17 cellular contexts compared by ENCODE assay signal in genomic region chr19:52231154-52231565, GRCh38. TPM values are rescaled to one million over a fixed set of nuclear protein-coding genes. Genes with fewer than 3 reads are reported as not detected.
DNase-seq lines count a peak whose midpoint lies in the region; ATAC-seq, FAIRE-seq and TF ChIP-seq lines count a peak whose summit lies in the region.
"Had no signal": no experiment of that assay in that cellular context is flagged by ENCODE, and none has a peak within 500 bp of the region (broad histone marks: within the 10 kb centered on the region; RNA-seq: fewer than 3 reads in every experiment).

No MANE protein-coding gene starts in this region.

- DNase-seq in CD4-positive, alpha-beta T cell: no peak
- DNase-seq in GM23338 (ENCODE audit: low spot score) (no peak), GM12878 (ENCODE audit: low read depth, low spot score) (no peak), mesendoderm (peak; percentile 71), activated gamma-delta T cell (lab: John Stamatoyannopoulos, UW) (no peak), DMS79 (lab: John Stamatoyannopoulos, UW) (no peak)
- DNase-seq: GF-D8; kidney; NCI-H446 treated with DMSO at 0.1 percent for 48 hours; OCI-M1; stimulated activated CD4-positive, alpha-beta T cell treated with anti-CD3 and anti-CD28 coated beads, Interleukin-1b, Interleukin-23, amount 100 ng/mL, for 48 hours; SW 1271; upper lobe of left lung had no signal

- H3K9me3 ChIP-seq in CD4-positive, alpha-beta T cell (ENCODE audit: control insufficient read depth, low read length): no peaks in the 10 kb centered on the region
- H3K9me3 ChIP-seq in GM12878 (replicated peaks; ENCODE audit: control insufficient read depth, insufficient read depth, low read length): no peaks in the 10 kb centered on the region
- H3K9me3 ChIP-seq: BLaER1, upper lobe of left lung had no signal

- no peak overlapping the region for H3K18ac ChIP-seq in mesendoderm (ENCODE audit: low read length)

- H2BK120ac ChIP-seq in mesendoderm (ENCODE audit: low read depth, low read length): no peak overlapping the region

- H3K36me3 ChIP-seq in GM23338 (ENCODE audit: insufficient read depth) (peaks cover 13% of the 10 kb centered on the region), GM12878 (ENCODE audit: control insufficient read depth in 2 of 2, insufficient read depth in 2 of 2, low read length in 1 of 2) (peaks cover 7 to 24% of the 10 kb centered on the region in 2 experiments), mesendoderm (ENCODE audit: control insufficient read depth, insufficient read depth, low read length) (peaks cover 6% of the 10 kb centered on the region)

- H3K9ac ChIP-seq in GM12878 (ENCODE audit: control insufficient read depth, insufficient read depth, low read length) (no peak overlapping the region), mesendoderm (ENCODE audit: low read length) (no peak overlapping the region)
- H3K9ac ChIP-seq: BLaER1 had no signal

- CTCF ChIA-PET in CD4-positive, alpha-beta T cell (lab: Charles Lee): no interaction called here
- CTCF ChIA-PET in GM12878 (lab: Yijun Ruan, JAX): no interaction called here

- no peak for TF ChIP-seq CTCF in CD4-positive, alpha-beta T cell (IDR thresholded peaks at IDR 0.05)
- TF ChIP-seq CTCF in GM23338 (conservative IDR thresholded peaks at IDR 0.05; ENCODE audit: low read depth in 2 of 2) (no peak), GM12878 (IDR thresholded peaks at IDR 0.05 in 2 of 3, conservative IDR thresholded peaks at IDR 0.05 in 1 of 3; ENCODE audit: control insufficient read depth in 2 of 3, extremely low read depth in 1 of 3, insufficient read depth in 1 of 3, low read depth in 3 of 3, low read length in 3 of 3) (no peak)

- H3K27me3 Mint-ChIP-seq in CD4-positive, alpha-beta T cell: no peaks in the 10 kb centered on the region
- peaks cover 9% of the 10 kb centered on the region for H3K27me3 Mint-ChIP-seq in GM23338 (ENCODE audit: insufficient read depth, low read depth, poor library complexity)

- H2AK5ac ChIP-seq in mesendoderm (ENCODE audit: low read length): no peak overlapping the region

- in situ Hi-C loops in GM12878 (cut with MboI): loop anchor here (5.0 kb wide), 1 partner anchor 89 kb away; no protein-coding TSS in a partner anchor

- no peaks in the 10 kb centered on the region for H3K79me1 ChIP-seq in mesendoderm (ENCODE audit: low read length)

- no peak for TF ChIP-seq EP300 in GM12878 (IDR thresholded peaks at IDR 0.05; ENCODE audit: borderline replicate concordance in 1 of 2, control insufficient read depth in 1 of 2, low read depth in 2 of 2, low read length in 2 of 2)

- FAIRE-seq in GM12878 (lab: Jason Lieb, UNC): no peak
- FAIRE-seq: K562, kidney had no signal

- BruUV-seq in GM12878 (replicated peaks; lab: Mats Ljungman, UMichigan): no TSS peak

- H3K4me1 ChIP-seq in GM23338 (ENCODE audit: insufficient read depth): no peaks in the 10 kb centered on the region
- H3K4me1 ChIP-seq in GM12878 (ENCODE audit: control insufficient read depth, insufficient read depth, low read length): no peaks in the 10 kb centered on the region
- H3K4me1 ChIP-seq in mesendoderm (ENCODE audit: control insufficient read depth, low read depth, low read length): no peaks in the 10 kb centered on the region
- H3K4me1 ChIP-seq: BLaER1, upper lobe of left lung had no signal

- no peaks in the 10 kb centered on the region for H3K4me1 Mint-ChIP-seq in CD4-positive, alpha-beta T cell (ENCODE audit: low read depth)
- H3K4me1 Mint-ChIP-seq in GM23338: no peaks in the 10 kb centered on the region

- H3K27me3 ChIP-seq in CD4-positive, alpha-beta T cell (ENCODE audit: control insufficient read depth, insufficient read depth, low read length): no peaks in the 10 kb centered on the region
- H3K27me3 ChIP-seq in GM23338 (ENCODE audit: insufficient read depth): no peaks in the 10 kb centered on the region
- no peaks in the 10 kb centered on the region for H3K27me3 ChIP-seq in GM12878 (replicated peaks in 1 of 2; ENCODE audit: control insufficient read depth in 2 of 2, insufficient read depth in 2 of 2, low read length in 1 of 2)
- H3K27me3 ChIP-seq in mesendoderm (ENCODE audit: insufficient read depth, low read length, poor library complexity): no peaks in the 10 kb centered on the region
- H3K27me3 ChIP-seq: BLaER1, upper lobe of left lung had no signal

- ATAC-seq in CD4-positive, alpha-beta T cell (ENCODE audit: poor library complexity): no peak
- ATAC-seq in GM23338 (no peak), GM12878 (no peak; the same call in 2 of the 3 replicates), HG03521 (IDR thresholded peaks at IDR 0.05; ENCODE audit: unreplicated experiment) (no peak), GM21360 (IDR thresholded peaks at IDR 0.05; ENCODE audit: unreplicated experiment) (no peak)
- ATAC-seq: K562 had no signal

- SMC1A ChIA-PET in GM12878 (lab: Charles Lee; ENCODE audit: uncharacterized antibody, unreplicated experiment): interaction anchor here (1.8 to 2.4 kb wide), 2 partner anchors 42 to 60 kb away, joined by 4 to 5 read pairs; partner anchors contain the start of genes PPP2R1A and ZNF836

- no peaks in the 10 kb centered on the region for H3F3A ChIP-seq in GM23338 (replicated peaks; ENCODE audit: low read depth)

- RAD21 ChIA-PET in GM12878 (lab: Charles Lee; ENCODE audit: unreplicated experiment): interaction anchor here (1.0 kb wide), 1 partner anchor 574 kb away, joined by 3 read pairs; no protein-coding TSS in a partner anchor

- H3K27ac ChIP-seq in CD4-positive, alpha-beta T cell (ENCODE audit: low read depth, low read length): no peak overlapping the region
- no peak overlapping the region for H3K27ac ChIP-seq in GM23338 (ENCODE audit: low read depth)
- H3K27ac ChIP-seq in GM12878 (ENCODE audit: control insufficient read depth, insufficient read depth): no peak overlapping the region
- no peak overlapping the region for H3K27ac ChIP-seq in mesendoderm (ENCODE audit: low read depth, low read length)
- H3K27ac ChIP-seq: BLaER1, upper lobe of left lung had no signal

- H4K20me1 ChIP-seq in GM23338 (replicated peaks; ENCODE audit: insufficient read depth): no peaks in the 10 kb centered on the region
- H4K20me1 ChIP-seq in GM12878 (ENCODE audit: control insufficient read depth, insufficient read depth): no peaks in the 10 kb centered on the region

- H2AFZ ChIP-seq in GM23338: no peak overlapping the region
- H2AFZ ChIP-seq in GM12878 (ENCODE audit: control insufficient read depth, low read depth, low read length): no peak overlapping the region

- no peak overlapping the region for H3K23ac ChIP-seq in mesendoderm (ENCODE audit: low read length)

- H2BK15ac ChIP-seq in mesendoderm (replicated peaks; ENCODE audit: low read depth): no peak overlapping the region

- H3K79me2 ChIP-seq in GM23338 (replicated peaks; ENCODE audit: insufficient read depth) (no peaks in the 10 kb centered on the region), GM12878 (ENCODE audit: control insufficient read depth, insufficient read depth, low read length) (no peaks in the 10 kb centered on the region), mesendoderm (ENCODE audit: control insufficient read depth, insufficient read depth, low read length) (no peaks in the 10 kb centered on the region)

- H4K8ac ChIP-seq in mesendoderm (ENCODE audit: low read depth, low read length): no peak overlapping the region

- TF ChIP-seq RAD21 in GM12878 (IDR thresholded peaks at IDR 0.05; ENCODE audit: insufficient read depth, low read depth, low read length): no peak

- no peak overlapping the region for H2BK5ac ChIP-seq in mesendoderm (ENCODE audit: low read length)

- TF ChIP-seq POLR2A in GM12878 (IDR thresholded peaks at IDR 0.05; ENCODE audit: low read depth, low read length): 0 out of 2 replicates have a peak, but pooled peaks have one; percentile 30

- H3K27ac Mint-ChIP-seq in CD4-positive, alpha-beta T cell: peak overlapping the region; percentile 45
- H3K27ac Mint-ChIP-seq in GM23338: peak overlapping the region; percentile 24; the same call in 1 of the 2 replicates

- H3K9me2 ChIP-seq in GM23338 (ENCODE audit: insufficient read depth): no peaks in the 10 kb centered on the region

- POLR2A ChIA-PET in CD4-positive, alpha-beta T cell (lab: Charles Lee): interaction anchor here (1.5 kb wide), 1 partner anchor 42 kb away, joined by 4 read pairs; the partner anchor contains the start of gene PPP2R1A
- POLR2A ChIA-PET in GM12878 (lab: Charles Lee): no interaction called here

- H3K4me3 ChIP-seq in GM23338: no peak overlapping the region
- H3K4me3 ChIP-seq in GM12878: no peak overlapping the region
- H3K4me3 ChIP-seq in mesendoderm (ENCODE audit: low read length): no peak overlapping the region
- H3K4me3 ChIP-seq: BLaER1, K562, upper lobe of left lung had no signal

- no peak overlapping the region for H3K4me3 Mint-ChIP-seq in CD4-positive, alpha-beta T cell
- H3K4me3 Mint-ChIP-seq in GM23338: no peak overlapping the region

- intact Hi-C loops in CD4-positive, alpha-beta T cell (cut with DNase I, micrococcal nuclease): no loop called here
- intact Hi-C loops in GM12878 (cut with micrococcal nuclease; ENCODE audit: unreplicated experiment): no loop called here

- no peak overlapping the region for H3K4ac ChIP-seq in mesendoderm (ENCODE audit: low read depth, low read length)

- H3K56ac ChIP-seq in mesendoderm (ENCODE audit: low read length): no peak overlapping the region

- H3K4me2 ChIP-seq in GM23338 (no peak overlapping the region), GM12878 (ENCODE audit: control insufficient read depth, insufficient read depth) (no peak overlapping the region), mesendoderm (ENCODE audit: low read length) (no peak overlapping the region)
- H3K4me2 ChIP-seq: BLaER1 had no signal

- peaks cover 27% of the 10 kb centered on the region for H3K36me3 Mint-ChIP-seq in CD4-positive, alpha-beta T cell (ENCODE audit: low read depth)
- H3K36me3 Mint-ChIP-seq in GM23338 (ENCODE audit: low read depth): peaks cover 33% of the 10 kb centered on the region

- no peaks in the 10 kb centered on the region for H3K9me3 Mint-ChIP-seq in CD4-positive, alpha-beta T cell
- no peaks in the 10 kb centered on the region for H3K9me3 Mint-ChIP-seq in GM23338

- H4K5ac ChIP-seq in mesendoderm (ENCODE audit: low read length): no peak overlapping the region

- 91% methylated on average over 1 of the region's 1 CpG for WGBS in GM12878 (ENCODE audit: insufficient coverage, insufficient replicate concordance, low lambda C conversion rate, missing lambda C conversion rate)
- no CpG with 5 or more reads among the region's 1 CpG for WGBS in mesendoderm (ENCODE audit: extremely low coverage, insufficient coverage, low lambda C conversion rate)

RNA-seq across cellular contexts. Expression of gene ZNF766, which starts 38.2 kb away (rescaled TPM):
- 10 to 100 TPM; 39.3 to 43.2 TPM for total RNA-seq in CD4-positive, alpha-beta T cell
- total RNA-seq in GM23338 (2014; rRNA removed; shearing (Covaris generic)): 23.5 and 29.3 TPM in 2 replicates
- polyA plus RNA-seq in GM23338 (2016; fragmentation: Nextera tagmentation; extraction: Ambion mirVana): 20.3 and 22.1 TPM in 2 replicates
- total RNA-seq in GM12878 (2013; cell fraction: nucleolus; rRNA removed): 39.6 and 48.9 TPM in 2 replicates
- total RNA-seq in GM12878 (2014; rRNA removed): 7.2 and 8.9 TPM in 2 replicates
- 15.3 and 19.1 TPM in 2 replicates for total RNA-seq in GM12878 (2014; rRNA removed; fragmentation: Illumina TruSeq; extraction: Trizol)
- 12.0 and 13.8 TPM in 2 replicates for total RNA-seq in GM12878 (2021)
- polyA plus RNA-seq in GM12878 (2011; ENCODE audit: low read depth): 6.9 TPM
- polyA plus RNA-seq in GM12878 (2011; rRNA removed): 18.7 and 29.9 TPM in 2 replicates
- polyA plus RNA-seq in GM12878 (2011; cell fraction: cytosol; rRNA removed): 6.5 and 6.7 TPM in 2 replicates
- polyA plus RNA-seq in GM12878 (2011; cell fraction: nucleus; rRNA removed): 5.5 and 5.8 TPM in 2 replicates
- 15.2 and 18.0 TPM in 2 replicates for polyA plus RNA-seq in GM12878 (2012)
- 20.0 and 30.0 TPM in 2 replicates for polyA plus RNA-seq in GM12878 (2014; fragmentation: Illumina TruSeq; extraction: Trizol)
- polyA plus RNA-seq in GM12878 (2014; fragmentation: Nextera tagmentation; extraction: Ambion mirVana): 10 to 100 TPM; 11.5 to 14.6 TPM
- 6.7 and 7.9 TPM in 2 replicates for polyA plus RNA-seq in GM12878 (2014; rRNA removed)
- 10 to 100 TPM; 18.2 to 19.2 TPM for polyA plus RNA-seq in GM12878 (2016; fragmentation: Nextera tagmentation; extraction: Ambion mirVana)
- polyA minus RNA-seq in GM12878 (2011; rRNA and poly(A)+ RNA removed): 12.2 and 24.0 TPM in 2 replicates
- 6.9 and 9.8 TPM in 2 replicates for polyA minus RNA-seq in GM12878 (2011; cell fraction: cytosol; rRNA and poly(A)+ RNA removed)
- polyA minus RNA-seq in GM12878 (2011; cell fraction: nucleus; rRNA and poly(A)+ RNA removed): 4.7 and 8.5 TPM in 2 replicates
- 25.4 TPM for polyA plus RNA-seq in mesendoderm (2013, experiment 1 of 2)
- polyA plus RNA-seq in mesendoderm (2013, experiment 2 of 2): 23.1 TPM

RNA-seq across cellular contexts. Expression of gene PPP2R1A, which starts 41.3 kb away (rescaled TPM):
- total RNA-seq in CD4-positive, alpha-beta T cell: 100 to 1,000 TPM; 151 to 157 TPM
- 345 and 381 TPM in 2 replicates for total RNA-seq in GM23338 (2014; rRNA removed; shearing (Covaris generic))
- polyA plus RNA-seq in GM23338 (2016; fragmentation: Nextera tagmentation; extraction: Ambion mirVana) (212 and 238 TPM in 2 replicates), GM12878 (2011; rRNA removed) (60.7 and 149 TPM in 2 replicates), GM12878 (2014; fragmentation: Illumina TruSeq; extraction: Trizol) (124 and 178 TPM in 2 replicates), GM12878 (2014; fragmentation: Nextera tagmentation; extraction: Ambion mirVana) (10 to 100 TPM; 16.0 to 29.2 TPM), GM12878 (2014; rRNA removed) (110 and 145 TPM in 2 replicates), GM12878 (2016; fragmentation: Nextera tagmentation; extraction: Ambion mirVana) (100 to 1,000 TPM; 310 to 359 TPM)
- 116 and 117 TPM in 2 replicates for total RNA-seq in GM12878 (2013; cell fraction: nucleolus; rRNA removed)
- total RNA-seq in GM12878 (2014; rRNA removed) (125 and 131 TPM in 2 replicates), GM12878 (2014; rRNA removed; fragmentation: Illumina TruSeq; extraction: Trizol) (83.4 and 83.7 TPM in 2 replicates), GM12878 (2021) (274 and 275 TPM in 2 replicates)
- 84.3 TPM for polyA plus RNA-seq in GM12878 (2011; ENCODE audit: low read depth)
- polyA plus RNA-seq in GM12878 (2011; cell fraction: cytosol; rRNA removed): 186 and 207 TPM in 2 replicates
- 184 and 241 TPM in 2 replicates for polyA plus RNA-seq in GM12878 (2011; cell fraction: nucleus; rRNA removed)
- 180 and 183 TPM in 2 replicates for polyA plus RNA-seq in GM12878 (2012)
- polyA minus RNA-seq in GM12878 (2011; rRNA and poly(A)+ RNA removed): 245 and 263 TPM in 2 replicates
- polyA minus RNA-seq in GM12878 (2011; cell fraction: cytosol; rRNA and poly(A)+ RNA removed): 134 and 168 TPM in 2 replicates
- 86.2 and 145 TPM in 2 replicates for polyA minus RNA-seq in GM12878 (2011; cell fraction: nucleus; rRNA and poly(A)+ RNA removed)
- polyA plus RNA-seq in mesendoderm (2013, experiment 1 of 2): 144 TPM
- 148 TPM for polyA plus RNA-seq in mesendoderm (2013, experiment 2 of 2)

RNA-seq across cellular contexts. Expression of gene ZNF836, which starts 59.7 kb away (rescaled TPM):
- total RNA-seq in CD4-positive, alpha-beta T cell: 10 to 100 TPM; 24.1 to 26.2 TPM
- 15.7 and 18.6 TPM in 2 replicates for total RNA-seq in GM23338 (2014; rRNA removed; shearing (Covaris generic))
- polyA plus RNA-seq in GM23338 (2016; fragmentation: Nextera tagmentation; extraction: Ambion mirVana): 9.8 and 11.8 TPM in 2 replicates
- total RNA-seq in GM12878 (2013; cell fraction: nucleolus; rRNA removed): 26.4 and 31.2 TPM in 2 replicates
- 5.3 and 7.8 TPM in 2 replicates for total RNA-seq in GM12878 (2014; rRNA removed)
- total RNA-seq in GM12878 (2014; rRNA removed; fragmentation: Illumina TruSeq; extraction: Trizol): 6.7 and 8.3 TPM in 2 replicates
- total RNA-seq in GM12878 (2021): 9.1 and 9.9 TPM in 2 replicates
- 5.1 TPM for polyA plus RNA-seq in GM12878 (2011; ENCODE audit: low read depth)
- polyA plus RNA-seq in GM12878 (2011; rRNA removed): 5.0 and 6.2 TPM in 2 replicates
- 4.2 and 4.4 TPM in 2 replicates for polyA plus RNA-seq in GM12878 (2011; cell fraction: cytosol; rRNA removed)
- 16.3 and 16.6 TPM in 2 replicates for polyA plus RNA-seq in GM12878 (2011; cell fraction: nucleus; rRNA removed)
- polyA plus RNA-seq in GM12878 (2012): 9.0 and 10.6 TPM in 2 replicates
- 8.2 and 9.3 TPM in 2 replicates for polyA plus RNA-seq in GM12878 (2014; fragmentation: Illumina TruSeq; extraction: Trizol)
- polyA plus RNA-seq in GM12878 (2014; fragmentation: Nextera tagmentation; extraction: Ambion mirVana): 1 to 10 TPM; 5.8 to 9.2 TPM
- polyA plus RNA-seq in GM12878 (2014; rRNA removed): 4.5 and 6.6 TPM in 2 replicates
- 1 to 10 TPM; 4.8 to 6.6 TPM for polyA plus RNA-seq in GM12878 (2016; fragmentation: Nextera tagmentation; extraction: Ambion mirVana)
- 6.8 and 8.3 TPM in 2 replicates for polyA minus RNA-seq in GM12878 (2011; rRNA and poly(A)+ RNA removed)
- polyA minus RNA-seq in GM12878 (2011; cell fraction: cytosol; rRNA and poly(A)+ RNA removed): 2.7 and 3.1 TPM in 2 replicates
- 5.6 and 7.9 TPM in 2 replicates for polyA minus RNA-seq in GM12878 (2011; cell fraction: nucleus; rRNA and poly(A)+ RNA removed)
- polyA plus RNA-seq in mesendoderm (2013, experiment 1 of 2): 16.9 TPM
- polyA plus RNA-seq in mesendoderm (2013, experiment 2 of 2): 16.1 TPM
